In the genomic region with DNA sequence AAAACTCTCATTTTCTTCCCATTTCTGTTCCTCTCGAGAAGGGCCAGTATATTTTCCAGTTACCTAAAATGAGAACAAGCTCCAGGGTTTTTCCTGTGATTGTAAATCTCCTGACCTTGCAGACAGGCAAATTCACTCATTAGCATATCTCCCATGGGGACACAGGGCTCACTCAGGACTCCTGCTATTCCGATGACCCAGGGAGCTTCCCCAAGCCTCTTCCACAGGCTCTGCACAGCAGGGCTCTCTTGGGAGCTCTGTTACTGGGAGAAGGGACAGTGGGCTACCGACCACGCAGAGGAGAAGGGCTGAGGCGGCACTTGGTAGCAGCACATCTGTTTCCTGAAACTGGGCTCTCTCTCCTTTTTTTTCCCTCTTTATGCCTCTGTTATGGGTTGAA, we compare ENCODE assay signal across 17 cellular contexts.
DNase-seq lines count a peak whose midpoint lies in the region; ATAC-seq and TF ChIP-seq lines count a peak whose summit lies in the region.
"Had no signal": no experiment of that assay in that cellular context is flagged by ENCODE, and none has a peak within 500 bp of the region (broad histone marks: within the 10 kb centered on the region; RNA-seq: fewer than 3 reads in every experiment).

No MANE protein-coding gene starts in this region.

- no peak for ATAC-seq in HG02763 (IDR thresholded peaks at IDR 0.05; ENCODE audit: unreplicated experiment)
- ATAC-seq: CD8-positive, alpha-beta T cell had no signal

- H2AFZ ChIP-seq in H9 (ENCODE audit: low read length) = no peak overlapping the region
- H2AFZ ChIP-seq: GM23248 had no signal

- H3K4me1 Mint-ChIP-seq in H9 = peaks cover 37 to 41% of the 10 kb centered on the region in 2 experiments
- H3K4me1 Mint-ChIP-seq: CD4-positive, CD25-positive, alpha-beta regulatory T cell had no signal

- no peak overlapping the region for H3K27ac ChIP-seq in H9 (ENCODE audit: insufficient read length, low read depth, low read length)
- H3K27ac ChIP-seq: BLaER1, C4-2B, GM23248 had no signal

- no peaks in the 10 kb centered on the region for H3K23me2 ChIP-seq in H9 (ENCODE audit: insufficient read length, low read depth, low read length, poor library complexity, severe bottlenecking)

- no CpG with 5 or more reads among the region's 5 CpGs for WGBS in H9 (ENCODE audit: extremely low coverage, insufficient read length, low lambda C conversion rate)

- H3K27ac Mint-ChIP-seq in H9 = no peak overlapping the region
- H3K27ac Mint-ChIP-seq: CD4-positive, CD25-positive, alpha-beta regulatory T cell; CD8-positive, alpha-beta T cell had no signal

- H3K14ac ChIP-seq in H9 (ENCODE audit: insufficient read depth, low read length) = peak overlapping the region; percentile 8; the same call in 1 of the 2 replicates

- H3T11ph ChIP-seq in H9 (ENCODE audit: low read length) = no peak overlapping the region

- no peak overlapping the region for H4K8ac ChIP-seq in H9 (replicated peaks; ENCODE audit: insufficient read length, low read depth, low read length)

- peaks cover 0 to 7% (median 0%) of the 10 kb centered on the region in 3 experiments; a peak in 2 of 7 replicates for H3K36me3 Mint-ChIP-seq in H9 (ENCODE audit: insufficient read depth in 1 of 3, low read depth in 3 of 3)
- H3K36me3 Mint-ChIP-seq: CD4-positive, CD25-positive, alpha-beta regulatory T cell; CD8-positive, alpha-beta T cell had no signal

- H4K91ac ChIP-seq in H9 (ENCODE audit: insufficient read length, low read depth, low read length) = no peak overlapping the region

- peaks cover 5% of the 10 kb centered on the region; the same call in 1 of the 2 replicates for H3K4me1 ChIP-seq in H9 (ENCODE audit: insufficient read depth, low read length)
- H3K4me1 ChIP-seq: HAP-1 had no signal

- H3K79me1 ChIP-seq in H9 (ENCODE audit: insufficient read depth, low read depth, low read length, poor library complexity, severe bottlenecking) = no peaks in the 10 kb centered on the region

- TF ChIP-seq CTCF in H9 (conservative IDR thresholded peaks at IDR 0.05) = no peak

- H3K18ac ChIP-seq in H9 (ENCODE audit: insufficient read length, low read depth, low read length) = no peak overlapping the region

- H3K56ac ChIP-seq in H9 (ENCODE audit: insufficient read length, low read depth, low read length) = no peak overlapping the region

- H4K5ac ChIP-seq in H9 (ENCODE audit: insufficient read length, low read depth, low read length) = no peak overlapping the region

- H2AK5ac ChIP-seq in H9 (ENCODE audit: insufficient read length, low read length) = no peak overlapping the region

- H4K20me1 ChIP-seq in H9 (ENCODE audit: control insufficient read depth, insufficient read depth, insufficient read length) = no peaks in the 10 kb centered on the region
- H4K20me1 ChIP-seq: BLaER1 had no signal

- no peak overlapping the region for H2BK15ac ChIP-seq in H9 (ENCODE audit: low read depth, low read length)

- DNase-seq in H9 (no peak), NCI-H526 treated with DMSO at 0.1 percent for 48 hours (lab: John Stamatoyannopoulos, UW) (peak; percentile 87), iPS-NIHi11 (ENCODE audit: low spot score) (peak; percentile 31), COR-L47 (lab: John Stamatoyannopoulos, UW) (no peak), cerebellar cortex (ENCODE audit: low spot score) (no peak), NCI-H1105 treated with DMSO at 0.1 percent for 48 hours (lab: John Stamatoyannopoulos, UW) (no peak)
- DNase-seq: CD4-positive, CD25-positive, alpha-beta regulatory T cell; CD8-positive, alpha-beta T cell; DMS 273 treated with DMSO at 0.1 percent for 48 hours; DMS79; EL; GF-D8; GM23248 had no signal

- H2BK120ac ChIP-seq in H9 (ENCODE audit: low read depth, low read length, poor library complexity, severe bottlenecking) = no peak overlapping the region

- H3K9me3 ChIP-seq in H9 (ENCODE audit: control insufficient read depth, low read depth, low read length) = no peaks in the 10 kb centered on the region
- H3K9me3 ChIP-seq: BLaER1, HAP-1 had no signal

- no peak overlapping the region for H3K23ac ChIP-seq in H9 (ENCODE audit: insufficient read length, low read depth, low read length)

- H3K79me2 ChIP-seq in H9 (ENCODE audit: insufficient read depth, low read length) = no peaks in the 10 kb centered on the region

- H3K4me3 Mint-ChIP-seq in H9 = no peak overlapping the region
- H3K4me3 Mint-ChIP-seq: CD4-positive, CD25-positive, alpha-beta regulatory T cell; CD8-positive, alpha-beta T cell had no signal

- H3K4me2 ChIP-seq in H9 (ENCODE audit: insufficient read depth, insufficient read length, low read length) = no peak overlapping the region
- H3K4me2 ChIP-seq: BLaER1 had no signal

- H2BK20ac ChIP-seq in H9 (ENCODE audit: low read depth, low read length, poor library complexity, severe bottlenecking) = no peak overlapping the region

- no peaks in the 10 kb centered on the region; a peak in 2 of 5 replicates for H3K9me3 Mint-ChIP-seq in H9
- H3K9me3 Mint-ChIP-seq: CD4-positive, CD25-positive, alpha-beta regulatory T cell; CD8-positive, alpha-beta T cell had no signal

- H2BK5ac ChIP-seq in H9 (ENCODE audit: insufficient read length, low read length) = no peak overlapping the region

- H3K9ac ChIP-seq in H9 (ENCODE audit: extremely low read depth, insufficient read length, low read length) = no peak overlapping the region
- H3K9ac ChIP-seq: BLaER1, GM23248 had no signal

- H3K4ac ChIP-seq in H9 (ENCODE audit: low read depth, low read length) = no peak overlapping the region

- H3K27me3 ChIP-seq in H9 (ENCODE audit: insufficient read depth, low read length) = no peaks in the 10 kb centered on the region
- H3K27me3 ChIP-seq: BLaER1 had no signal

- H3K27me3 Mint-ChIP-seq in H9 (ENCODE audit: low read depth) = peaks cover 1% of the 10 kb centered on the region

- no peak overlapping the region for H2BK12ac ChIP-seq in H9 (ENCODE audit: insufficient read length, low read depth, low read length)

Comparison
In these comparisons a context has a peak if more than half of its experiments do, and no peak if none do; other contexts are left out.
1. DNase-seq: peak in NCI-H526 treated with DMSO at 0.1 percent for 48 hours (single experiment) and iPS-NIHi11 (single experiment); none in H9 (single experiment), COR-L47 (single experiment), cerebellar cortex (single experiment) and NCI-H1105 treated with DMSO at 0.1 percent for 48 hours (single experiment).